10 cellular contexts compared by ENCODE assay signal in the genomic region with DNA sequence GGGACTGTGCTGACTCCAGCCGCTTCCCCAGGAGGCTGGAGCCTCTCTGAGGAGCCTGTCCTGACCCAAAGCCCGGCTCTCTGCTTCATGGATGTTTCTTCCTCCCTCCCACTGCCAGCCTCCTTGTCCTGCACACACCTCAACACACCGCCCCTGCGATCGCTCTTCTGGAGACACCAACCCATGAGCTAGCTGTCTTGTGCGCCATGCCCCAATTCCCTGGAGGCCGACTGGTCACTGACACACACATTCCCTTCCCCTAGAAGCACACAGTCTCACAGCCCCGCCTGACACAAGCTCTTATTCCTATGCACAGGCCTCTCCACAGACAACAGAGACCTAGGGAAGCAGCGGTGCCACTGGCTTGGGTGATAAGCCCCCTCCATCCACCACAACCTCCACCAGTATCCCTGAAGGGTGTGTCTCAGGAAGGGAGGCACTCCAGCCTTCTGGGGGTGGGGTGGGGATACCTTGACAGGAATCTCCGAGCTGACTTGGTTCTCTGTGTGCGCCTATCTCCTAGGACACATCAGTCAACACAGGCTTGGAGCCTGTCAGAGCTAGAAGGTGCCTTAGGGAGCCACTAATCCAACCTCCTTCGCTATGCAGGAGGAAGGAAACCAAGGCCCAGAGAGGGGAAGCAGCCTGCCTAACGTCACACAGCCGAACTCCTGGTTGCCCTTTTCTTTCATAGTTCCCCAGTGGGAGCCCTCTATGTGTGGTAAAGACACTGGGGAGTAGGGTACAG. TPM values are rescaled to one million over a fixed set of nuclear protein-coding genes. Genes with fewer than 3 reads are reported as not detected.
A peak's percentile ranks its signal among the peaks of the same experiment; 100 is the strongest.
DNase-seq lines count a peak whose midpoint lies in the region; ATAC-seq and TF ChIP-seq lines count a peak whose summit lies in the region.
"Had no signal": no experiment of that assay in that cellular context is flagged by ENCODE, and none has a peak within 500 bp of the region (broad histone marks: within the 10 kb centered on the region; RNA-seq: fewer than 3 reads in every experiment).

No MANE protein-coding gene starts in this region.

- H3K9me3 Mint-ChIP-seq in stimulated activated naive CD8-positive, alpha-beta T cell treated with anti-CD3 and anti-CD28 coated beads, Interleukin-15, amount 100 ng/mL, for 72 hours, result no peaks in the 10 kb centered on the region
- H3K9me3 Mint-ChIP-seq: activated T-helper 1 cell treated with anti-CD3 and anti-CD28 coated beads, Interleukin-12 subunit alpha, Interleukin-12 subunit beta, Interleukin-2, Interleukin-4 antibody, amounts not matched to agents 30 ng/mL and 10 ng/mL and 1 ng/mL, durations not matched to agents 14 hours and 24 hours and 36 hours had no signal

- peak overlapping the region; percentile 4 for H3K4me2 ChIP-seq in fibroblast of lung (ENCODE audit: extremely low read depth, insufficient read depth, low read length)

- no peak for TF ChIP-seq POLR2A in ovary (IDR thresholded peaks at IDR 0.05)

- H3K4me3 Mint-ChIP-seq in stimulated activated naive CD8-positive, alpha-beta T cell treated with anti-CD3 and anti-CD28 coated beads, Interleukin-15, amount 100 ng/mL, for 72 hours, result no peak overlapping the region
- H3K4me3 Mint-ChIP-seq: activated T-helper 1 cell treated with anti-CD3 and anti-CD28 coated beads, Interleukin-12 subunit alpha, Interleukin-12 subunit beta, Interleukin-2, Interleukin-4 antibody, amounts not matched to agents 30 ng/mL and 10 ng/mL and 1 ng/mL, durations not matched to agents 14 hours and 24 hours and 36 hours had no signal

- H3K79me2 ChIP-seq in fibroblast of lung (ENCODE audit: control insufficient read depth, insufficient read depth, low read length), result peaks cover 54% of the 10 kb centered on the region

- DNase-seq in AG10803 (ENCODE audit: low read depth), result peak; percentile 62
- no peak for DNase-seq in Panc1 (ENCODE audit: low read depth, low spot score)
- DNase-seq in fibroblast of lung (ENCODE audit: low read depth in 2 of 2), result peak in 1 of 2 donors; percentile 39
- peak in 3 of 5 donors; percentile 47 to 57 (median 48) for DNase-seq in ovary
- DNase-seq in stimulated activated naive CD8-positive, alpha-beta T cell treated with anti-CD3 and anti-CD28 coated beads, Interleukin-15, amount 100 ng/mL, for 72 hours, result no peak
- DNase-seq in activated CD4-positive, alpha-beta T cell treated with anti-CD3 and anti-CD28 coated beads, Interleukin-2, amount 50 U/mL, for 48 hours, result no peak
- DNase-seq in NCI-H1436 treated with DMSO at 0.1 percent for 48 hours (lab: John Stamatoyannopoulos, UW), result no peak

- peak overlapping the region; percentile 91 for H3K27ac ChIP-seq in Panc1 (ENCODE audit: low read length)
- H3K27ac ChIP-seq in fibroblast of lung (ENCODE audit: insufficient read depth, low read length), result no peak overlapping the region
- peak overlapping the region in 1 of 2 donors; percentile 89 for H3K27ac ChIP-seq in ovary
- H3K27ac ChIP-seq: HL-60 had no signal

- H3K4me3 ChIP-seq in AG10803 (ENCODE audit: low read length) (no peak overlapping the region), Panc1 (ENCODE audit: low read depth in 2 of 2, low read length in 2 of 2) (peak overlapping the region in 1 of 2 experiments; percentile 23; a peak in 2 of 4 replicates), fibroblast of lung (replicated peaks in 1 of 4; ENCODE audit: control extremely low read depth in 1 of 4, insufficient read depth in 1 of 4, low read depth in 3 of 4, low read length in 4 of 4) (no peak overlapping the region), ovary (no peak overlapping the region)

- CTCF ChIA-PET in Panc1 (lab: Charles Lee), result interaction anchor here (0.5 to 7.6 kb wide), 4 partner anchors 16 to 540 kb away, joined by 3 to 46 read pairs (median 10); no protein-coding TSS in a partner anchor

- H3K4me1 Mint-ChIP-seq in stimulated activated naive CD8-positive, alpha-beta T cell treated with anti-CD3 and anti-CD28 coated beads, Interleukin-15, amount 100 ng/mL, for 72 hours, result peaks cover 67% of the 10 kb centered on the region

- ATAC-seq in Panc1 (no peak), HG03280 (IDR thresholded peaks at IDR 0.05; ENCODE audit: unreplicated experiment) (no peak)
- no peak for ATAC-seq in stimulated activated naive CD8-positive, alpha-beta T cell treated with anti-CD3 and anti-CD28 coated beads, Interleukin-15, amount 100 ng/mL, for 72 hours

- intact Hi-C loops in Panc1 (cut with micrococcal nuclease; ENCODE audit: unreplicated experiment), result no loop called here
- intact Hi-C loops in ovary (cut with DNase I), result loop anchor here in 1 of 4 donors (10.0 kb wide), 1 partner anchor 48 kb away; no protein-coding TSS in a partner anchor

- no peaks in the 10 kb centered on the region for H3K27me3 ChIP-seq in Panc1 (ENCODE audit: control insufficient read depth, insufficient read depth, low read length)
- H3K27me3 ChIP-seq in fibroblast of lung (ENCODE audit: control insufficient read depth, insufficient read depth, low read length), result no peaks in the 10 kb centered on the region
- H3K27me3 ChIP-seq in ovary, result no peaks in the 10 kb centered on the region

- TF ChIP-seq CTCF in AG10803 (conservative IDR thresholded peaks at IDR 0.05; ENCODE audit: low read length) (no peak), Panc1 (IDR thresholded peaks at IDR 0.05) (no peak), fibroblast of lung (conservative IDR thresholded peaks at IDR 0.05 in 1 of 2, IDR thresholded peaks at IDR 0.05 in 1 of 2; ENCODE audit: low read depth in 1 of 2, low read length in 2 of 2) (no peak), ovary (IDR thresholded peaks at IDR 0.05) (no peak)

- no peak overlapping the region for H2AFZ ChIP-seq in fibroblast of lung (ENCODE audit: low read length)

- H3K27me3 Mint-ChIP-seq in stimulated activated naive CD8-positive, alpha-beta T cell treated with anti-CD3 and anti-CD28 coated beads, Interleukin-15, amount 100 ng/mL, for 72 hours, result peaks cover 14% of the 10 kb centered on the region

- peaks cover 81% of the 10 kb centered on the region for H3K4me1 ChIP-seq in Panc1 (ENCODE audit: control insufficient read depth, insufficient read depth, low read length)
- H3K4me1 ChIP-seq in fibroblast of lung (ENCODE audit: control insufficient read depth, extremely low read depth, insufficient read depth, low read length), result peaks cover 69% of the 10 kb centered on the region
- H3K4me1 ChIP-seq in ovary (ENCODE audit: insufficient read depth), result peaks cover 62% of the 10 kb centered on the region

- H3K9me3 ChIP-seq in Panc1 (ENCODE audit: control insufficient read depth, insufficient read depth, low read depth, low read length) (no peaks in the 10 kb centered on the region), fibroblast of lung (ENCODE audit: control insufficient read depth, insufficient read depth, low read depth, low read length) (no peaks in the 10 kb centered on the region), ovary (no peaks in the 10 kb centered on the region)

- no peak overlapping the region for H3K9ac ChIP-seq in fibroblast of lung (ENCODE audit: insufficient read depth, low read length)

- no peaks in the 10 kb centered on the region for H3K36me3 ChIP-seq in Panc1 (ENCODE audit: control insufficient read depth, insufficient read depth, low read length)
- no peaks in the 10 kb centered on the region for H3K36me3 ChIP-seq in fibroblast of lung (ENCODE audit: control insufficient read depth, insufficient read depth, low read length)
- H3K36me3 ChIP-seq in ovary, result no peaks in the 10 kb centered on the region

- no peak for TF ChIP-seq EP300 in ovary (IDR thresholded peaks at IDR 0.05)

- H3K27ac Mint-ChIP-seq in stimulated activated naive CD8-positive, alpha-beta T cell treated with anti-CD3 and anti-CD28 coated beads, Interleukin-15, amount 100 ng/mL, for 72 hours, result no peak overlapping the region
- H3K27ac Mint-ChIP-seq: activated T-helper 1 cell treated with anti-CD3 and anti-CD28 coated beads, Interleukin-12 subunit alpha, Interleukin-12 subunit beta, Interleukin-2, Interleukin-4 antibody, amounts not matched to agents 30 ng/mL and 10 ng/mL and 1 ng/mL, durations not matched to agents 14 hours and 24 hours and 36 hours had no signal

- 48 to 60% (median 51%) methylated on average over 14 of the region's 14 CpGs for WGBS in ovary, 3 donors

- BruUV-seq in Panc1 (replicated peaks; lab: Mats Ljungman, UMichigan), result no TSS peak

- in situ Hi-C loops in Panc1 (cut with HindIII; ENCODE audit: low pct_unique_long_range_greater_than_20kb, low sequenced_read_pairs), result no loop called here

- POLR2A ChIA-PET in Panc1 (lab: Charles Lee), result no interaction called here

- H4K20me1 ChIP-seq in fibroblast of lung (ENCODE audit: control insufficient read depth, extremely low read depth, insufficient read depth, low read length), result no peaks in the 10 kb centered on the region

RNA-seq across cellular contexts. Expression of gene AHDC1, which starts 31.1 kb away (rescaled TPM):
- total RNA-seq in Panc1 (2021; ENCODE audit: unreplicated experiment) (47.1 TPM), fibroblast of lung (5.1 and 6.9 TPM in 2 replicates), ovary (100 to 1,000 TPM in 3 of 7 donors, 10 to 100 TPM in 4; 11.3 to 159 (median 91.2) TPM)
- polyA plus RNA-seq in Panc1 (2012; ENCODE audit: insufficient read length), result 35.8 TPM
- polyA plus RNA-seq in fibroblast of lung (3.1 and 4.2 TPM in 2 replicates), ovary (10 to 100 TPM; 11.2 to 33.2 TPM)
- 12.4 and 22.9 TPM in 2 replicates for polyA plus RNA-seq in fibroblast of lung (2012)
- 17.7 and 33.1 TPM in 2 replicates for polyA minus RNA-seq in fibroblast of lung (ENCODE audit: low replicate concordance)

Comparison
In these comparisons a context has a peak if more than half of its experiments do, and no peak if none do; other contexts are left out.
1. DNase-seq: peak in AG10803 (single experiment) and ovary (3 of 5); none in Panc1 (single experiment), stimulated activated naive CD8-positive, alpha-beta T cell treated with anti-CD3 and anti-CD28 coated beads, Interleukin-15, amount 100 ng/mL, for 72 hours (0 of 2), activated CD4-positive, alpha-beta T cell treated with anti-CD3 and anti-CD28 coated beads, Interleukin-2, amount 50 U/mL, for 48 hours (0 of 2) and NCI-H1436 treated with DMSO at 0.1 percent for 48 hours (single experiment).